ENCODE assay signal across 8 cellular contexts in the genomic region with DNA sequence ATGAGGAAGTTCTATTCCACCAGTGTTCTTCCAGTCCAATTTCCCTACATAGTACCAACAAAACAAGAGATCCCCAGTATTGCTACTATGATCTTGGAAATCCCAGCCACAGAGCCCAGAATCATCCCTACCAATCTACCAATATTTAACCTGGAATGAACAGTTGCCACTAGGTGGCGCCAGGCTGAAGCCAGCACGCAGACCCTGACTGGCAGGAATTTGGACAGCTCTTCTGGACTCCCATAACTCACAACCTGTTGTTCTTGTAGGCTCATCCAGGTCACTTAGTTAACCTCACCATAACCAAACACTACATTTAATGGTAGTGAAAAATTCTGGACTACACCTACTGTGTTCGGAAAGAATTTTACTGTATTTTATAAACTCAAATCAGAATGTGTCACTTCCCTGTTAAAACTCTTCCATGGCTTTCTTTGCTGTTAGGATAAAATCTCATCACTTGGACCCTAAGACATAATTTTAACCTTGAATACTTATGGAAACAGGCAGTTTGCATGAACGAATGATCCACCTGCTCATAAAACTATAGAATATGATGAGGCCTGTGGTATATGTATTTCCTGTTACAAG. TPM values are rescaled to one million over a fixed set of nuclear protein-coding genes. Genes with fewer than 3 reads are reported as not detected.
DNase-seq lines count a peak whose midpoint lies in the region; ATAC-seq and TF ChIP-seq lines count a peak whose summit lies in the region.

No MANE protein-coding gene starts in this region.

- peak; percentile 96 for TF ChIP-seq CTCF in neural crest cell (conservative IDR thresholded peaks at IDR 0.05)
- peak; percentile 41 to 75 (median 60) for TF ChIP-seq CTCF in upper lobe of left lung (IDR thresholded peaks at IDR 0.05)

- peaks cover under 1% of the 10 kb centered on the region for H3K4me1 Mint-ChIP-seq in neural crest cell

- no peak overlapping the region for H3K4me3 Mint-ChIP-seq in neural crest cell

- H3K27ac Mint-ChIP-seq in neural crest cell (ENCODE audit: unreplicated experiment), result no peak overlapping the region

- no peaks in the 10 kb centered on the region for H3K36me3 Mint-ChIP-seq in neural crest cell (ENCODE audit: low read depth)

- H3K4me3 ChIP-seq in upper lobe of left lung, result no peak overlapping the region

- H3K27ac ChIP-seq in upper lobe of left lung, result no peak overlapping the region

- no peak for TF ChIP-seq EP300 in upper lobe of left lung (IDR thresholded peaks at IDR 0.05)

- ATAC-seq in GM19438 (IDR thresholded peaks at IDR 0.05; ENCODE audit: low read depth, unreplicated experiment) (peak; percentile 81), HG03521 (IDR thresholded peaks at IDR 0.05; ENCODE audit: unreplicated experiment) (peak; percentile 61), upper lobe of left lung (ENCODE audit: low FRiP score in 2 of 2) (peak; percentile 62 to 81)

- 31 to 41% methylated on average over 4 of the region's 4 CpGs for WGBS in upper lobe of left lung, 2 donors

- DNase-seq in COLO829 (ENCODE audit: low spot score) (peak; percentile 43), NCI-H82 treated with DMSO at 0.1 percent for 48 hours (lab: John Stamatoyannopoulos, UW; ENCODE audit: unreplicated experiment) (peak; percentile 56), fibroblast of gingiva (ENCODE audit: low read depth) (peak; percentile 51), neural crest cell (ENCODE audit: low read depth, low spot score) (peak; percentile 83), upper lobe of left lung (peak in 1 of 2 donors; percentile 63)
- peak; percentile 44 for DNase-seq in activated CD8-positive, alpha-beta memory T cell treated with anti-CD3 and anti-CD28 coated beads, Interleukin-2, amount 50 U/mL, for 4 hours

- H3K9me3 Mint-ChIP-seq in neural crest cell, result peaks cover 2% of the 10 kb centered on the region

- H3K4me1 ChIP-seq in upper lobe of left lung, result peaks cover 0 to 6% (median 0%) of the 10 kb centered on the region in 4 donors

- TF ChIP-seq POLR2A in upper lobe of left lung (IDR thresholded peaks at IDR 0.05), result no peak

- H3K27me3 Mint-ChIP-seq in neural crest cell (ENCODE audit: low read depth), result no peaks in the 10 kb centered on the region

- H3K27me3 ChIP-seq in upper lobe of left lung, result no peaks in the 10 kb centered on the region

- H3K9me3 ChIP-seq in upper lobe of left lung, result no peaks in the 10 kb centered on the region

- no peaks in the 10 kb centered on the region for H3K36me3 ChIP-seq in upper lobe of left lung

RNA-seq across cellular contexts. Expression of a gene that starts 59.8 kb away (rescaled TPM):
- not detected in 2 replicates for total RNA-seq in neural crest cell
- total RNA-seq in upper lobe of left lung, result under 1 TPM in 4 of 6 donors, not detected in 2; 0.17 to 0.40 (median 0.30) TPM
